In the genomic region with DNA sequence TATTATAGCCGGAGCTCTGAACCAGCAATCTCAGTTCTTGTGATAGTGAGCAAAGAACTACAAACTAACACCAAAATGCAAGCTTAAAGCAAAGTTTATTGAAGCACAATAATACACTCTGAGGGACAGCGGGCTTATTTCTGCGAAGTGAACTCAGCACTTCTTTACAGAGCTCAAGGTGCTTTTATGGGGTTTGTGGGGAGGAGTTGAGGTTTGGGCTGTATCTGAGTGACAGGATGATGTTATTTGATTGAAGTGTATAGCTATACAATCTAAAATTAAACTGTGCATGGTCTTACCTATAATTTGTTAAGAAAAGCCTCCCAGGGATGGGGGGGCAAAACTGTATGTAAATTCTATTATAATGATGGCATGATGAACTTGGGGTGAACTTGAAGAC, we compare ENCODE assay signal across 13 cellular contexts. TPM values are rescaled to one million over a fixed set of nuclear protein-coding genes. Genes with fewer than 3 reads are reported as not detected.
DNase-seq lines count a peak whose midpoint lies in the region; ATAC-seq and TF ChIP-seq lines count a peak whose summit lies in the region.
"Had no signal": no experiment of that assay in that cellular context is flagged by ENCODE, and none has a peak within 500 bp of the region (broad histone marks: within the 10 kb centered on the region; RNA-seq: fewer than 3 reads in every experiment).

No MANE protein-coding gene starts in this region.

- peaks cover 7% of the 10 kb centered on the region for H3K9me3 Mint-ChIP-seq in activated naive CD8-positive, alpha-beta T cell treated with anti-CD3 and anti-CD28 coated beads, Interleukin-2, amount 10 ng/mL, durations not matched to agents 7 days and 5 days
- no peaks in the 10 kb centered on the region for H3K9me3 Mint-ChIP-seq in stimulated activated effector memory CD8-positive, alpha-beta T cell treated with anti-CD3 and anti-CD28 coated beads, Interleukin-12 subunit alpha, Interleukin-12 subunit beta, amount 100 ng/mL, for 72 hours

- peak overlapping the region; percentile 86 for H3K4me3 Mint-ChIP-seq in activated naive CD8-positive, alpha-beta T cell treated with anti-CD3 and anti-CD28 coated beads, Interleukin-2, amount 10 ng/mL, durations not matched to agents 7 days and 5 days
- no peak overlapping the region for H3K4me3 Mint-ChIP-seq in stimulated activated effector memory CD8-positive, alpha-beta T cell treated with anti-CD3 and anti-CD28 coated beads, Interleukin-12 subunit alpha, Interleukin-12 subunit beta, amount 100 ng/mL, for 72 hours

- TF ChIP-seq CTCF in GM20000 (IDR thresholded peaks at IDR 0.05; ENCODE audit: extremely low read depth, missing control alignments) = no peak

- POLR2A ChIA-PET in activated naive CD8-positive, alpha-beta T cell treated with anti-CD3 and anti-CD28 coated beads, Interleukin-2, amount 10 ng/mL, durations not matched to agents 7 days and 5 days (lab: Charles Lee) = interaction anchor here (0.7 to 3.2 kb wide), 12 partner anchors 11 to 1045 kb away, joined by 3 to 37 read pairs (median 5); a partner anchor contains a TSS

- H3K27me3 Mint-ChIP-seq in activated naive CD8-positive, alpha-beta T cell treated with anti-CD3 and anti-CD28 coated beads, Interleukin-2, amount 10 ng/mL, durations not matched to agents 7 days and 5 days = peaks cover 3% of the 10 kb centered on the region

- DNase-seq in activated CD8-positive, alpha-beta memory T cell treated with anti-CD3 and anti-CD28 coated beads, Interleukin-2, amount 50 U/mL, for 1 hour (ENCODE audit: extremely low read depth) = peak; percentile 11
- DNase-seq in activated CD8-positive, alpha-beta memory T cell treated with anti-CD3 and anti-CD28 coated beads for 24 hours = no peak
- DNase-seq in T-helper 2 cell = peak in 3 of 5 experiments; percentile 21 to 78 (median 33)
- no peak for DNase-seq in activated naive CD8-positive, alpha-beta T cell treated with anti-CD3 and anti-CD28 coated beads, Interleukin-2, amount 10 ng/mL, durations not matched to agents 7 days and 5 days
- DNase-seq in stimulated activated effector memory CD8-positive, alpha-beta T cell treated with anti-CD3 and anti-CD28 coated beads, Interleukin-12 subunit alpha, Interleukin-12 subunit beta, amount 100 ng/mL, for 72 hours (ENCODE audit: low spot score in 2 of 2) = no peak
- no peak for DNase-seq in NCI-H2081 treated with DMSO at 0.1 percent for 48 hours (lab: John Stamatoyannopoulos, UW)
- no peak for DNase-seq in GM20000 (ENCODE audit: low spot score)
- DNase-seq: left ventricle myocardium inferior, NCI-H2107, NCI-H82, RPMI8226 had no signal

- peak; percentile 96 for ATAC-seq in activated naive CD8-positive, alpha-beta T cell treated with anti-CD3 and anti-CD28 coated beads, Interleukin-2, amount 10 ng/mL, durations not matched to agents 7 days and 5 days (ENCODE audit: low read depth)
- peak; percentile 86 for ATAC-seq in stimulated activated effector memory CD8-positive, alpha-beta T cell treated with anti-CD3 and anti-CD28 coated beads, Interleukin-12 subunit alpha, Interleukin-12 subunit beta, amount 100 ng/mL, for 72 hours
- no peak for ATAC-seq in GM21576 (IDR thresholded peaks at IDR 0.05; ENCODE audit: unreplicated experiment)
- ATAC-seq: sciatic nerve had no signal

- H3K27ac Mint-ChIP-seq in activated naive CD8-positive, alpha-beta T cell treated with anti-CD3 and anti-CD28 coated beads, Interleukin-2, amount 10 ng/mL, durations not matched to agents 7 days and 5 days = peak overlapping the region; percentile 80
- no peak overlapping the region for H3K27ac Mint-ChIP-seq in stimulated activated effector memory CD8-positive, alpha-beta T cell treated with anti-CD3 and anti-CD28 coated beads, Interleukin-12 subunit alpha, Interleukin-12 subunit beta, amount 100 ng/mL, for 72 hours

- peaks cover 44% of the 10 kb centered on the region for H3K4me1 Mint-ChIP-seq in activated naive CD8-positive, alpha-beta T cell treated with anti-CD3 and anti-CD28 coated beads, Interleukin-2, amount 10 ng/mL, durations not matched to agents 7 days and 5 days
- H3K4me1 Mint-ChIP-seq in stimulated activated effector memory CD8-positive, alpha-beta T cell treated with anti-CD3 and anti-CD28 coated beads, Interleukin-12 subunit alpha, Interleukin-12 subunit beta, amount 100 ng/mL, for 72 hours = peaks cover 19% of the 10 kb centered on the region

- peaks cover 10% of the 10 kb centered on the region for H3K36me3 Mint-ChIP-seq in activated naive CD8-positive, alpha-beta T cell treated with anti-CD3 and anti-CD28 coated beads, Interleukin-2, amount 10 ng/mL, durations not matched to agents 7 days and 5 days
- H3K36me3 Mint-ChIP-seq in stimulated activated effector memory CD8-positive, alpha-beta T cell treated with anti-CD3 and anti-CD28 coated beads, Interleukin-12 subunit alpha, Interleukin-12 subunit beta, amount 100 ng/mL, for 72 hours = no peaks in the 10 kb centered on the region

RNA-seq across cellular contexts. Expression of a gene that starts 1.0 kb away (rescaled TPM):
- total RNA-seq in activated naive CD8-positive, alpha-beta T cell treated with anti-CD3 and anti-CD28 coated beads, Interleukin-2, amount 10 ng/mL, durations not matched to agents 7 days and 5 days = 1 to 10 TPM; 5.0 to 7.2 TPM

Comparison
In these comparisons a context has a peak if more than half of its experiments do, and no peak if none do; other contexts are left out.
1. DNase-seq: peak in activated CD8-positive, alpha-beta memory T cell treated with anti-CD3 and anti-CD28 coated beads, Interleukin-2, amount 50 U/mL, for 1 hour (single experiment) and T-helper 2 cell (3 of 5); none in activated CD8-positive, alpha-beta memory T cell treated with anti-CD3 and anti-CD28 coated beads for 24 hours (single experiment), activated naive CD8-positive, alpha-beta T cell treated with anti-CD3 and anti-CD28 coated beads, Interleukin-2, amount 10 ng/mL, durations not matched to agents 7 days and 5 days (single experiment), stimulated activated effector memory CD8-positive, alpha-beta T cell treated with anti-CD3 and anti-CD28 coated beads, Interleukin-12 subunit alpha, Interleukin-12 subunit beta, amount 100 ng/mL, for 72 hours (0 of 2), NCI-H2081 treated with DMSO at 0.1 percent for 48 hours (single experiment) and GM20000 (single experiment).